Comparison of ENCODE assay signal across 8 cellular contexts in genomic region chr17:75940727-75941441, GRCh38. TPM values are rescaled to one million over a fixed set of nuclear protein-coding genes. Genes with fewer than 3 reads are reported as not detected.
DNase-seq lines count a peak whose midpoint lies in the region; ATAC-seq and TF ChIP-seq lines count a peak whose summit lies in the region.

FBF1 (minus strand) TSS chr17:75941042; CDS start chr17:75938149, 2,893 bp downstream.

- peak within 1 kb of the TSS; percentile 72 for H3K27ac ChIP-seq in CD8-positive, alpha-beta T cell (ENCODE audit: low read depth, low read length)

- H3K4me3 ChIP-seq in CD8-positive, alpha-beta T cell (ENCODE audit: low read depth, low read length), result peak within 1 kb of the TSS; percentile 84

- no peaks in the 10 kb centered on the region for H3K27me3 ChIP-seq in CD8-positive, alpha-beta T cell (ENCODE audit: insufficient read depth, low read length)

- H3K9me3 Mint-ChIP-seq in CD8-positive, alpha-beta T cell, result no peaks in the 10 kb centered on the region

- POLR2A ChIA-PET in CD8-positive, alpha-beta T cell (lab: Charles Lee), result interaction anchor here (0.6 to 1.6 kb wide), 10 partner anchors 9 to 250 kb away, joined by 3 to 5 read pairs (median 4); partner anchors contain the start of genes ACOX1, MRPL38 and TRIM47

- H3K27me3 Mint-ChIP-seq in CD8-positive, alpha-beta T cell (ENCODE audit: low read depth), result no peaks in the 10 kb centered on the region

- H3K4me1 ChIP-seq in CD8-positive, alpha-beta T cell (ENCODE audit: insufficient read depth, low read length), result peaks cover 15% of the 10 kb centered on the region

- H3K36me3 Mint-ChIP-seq in CD8-positive, alpha-beta T cell, result peaks cover 7% of the 10 kb centered on the region

- no peak for TF ChIP-seq CTCF in CD8-positive, alpha-beta T cell (IDR thresholded peaks at IDR 0.05)

- peak; percentile 64 to 90 (median 83) for DNase-seq in CD8-positive, alpha-beta T cell
- peak; percentile 95 for DNase-seq in HT-29 (ENCODE audit: low spot score)
- peak; percentile 88 for DNase-seq in NK-92 treated with Interleukin-12 subunit alpha and Interleukin-12 subunit beta, amount 100 ng/mL, for 24 hours (lab: John Stamatoyannopoulos, UW)
- peak; percentile 94 for DNase-seq in activated CD8-positive, alpha-beta memory T cell treated with anti-CD3 and anti-CD28 coated beads for 24 hours
- DNase-seq in effector CD4-positive, alpha-beta T cell, result peak; percentile 86
- DNase-seq in lung microvascular endothelial cell (ENCODE audit: low read depth in 2 of 2), result peak; percentile 94 to 95
- DNase-seq in stimulated activated CD4-positive, alpha-beta T cell treated with anti-CD3 and anti-CD28 coated beads, TNF-alpha, amount 100 ng/mL, for 4 hours (ENCODE audit: low read depth in 3 of 3), result peak; percentile 75 to 83 (median 79)

- CTCF ChIA-PET in CD8-positive, alpha-beta T cell (lab: Charles Lee), result no interaction called here

- peak within 1 kb of the TSS; percentile 86 for H3K27ac Mint-ChIP-seq in CD8-positive, alpha-beta T cell

- intact Hi-C loops in CD8-positive, alpha-beta T cell (cut with DNase I, micrococcal nuclease), result loop anchor here (1.0 to 2.0 kb wide), 5 partner anchors 37 to 86 kb away; partner anchors contain the start of genes ACOX1 (in 2 of the 2), MRPL38 (in 2 of the 2), TEN1 (in 2 of the 2) and WBP2 (in 2 of the 2)

- peak within 1 kb of the TSS; percentile 91 for H3K4me3 Mint-ChIP-seq in CD8-positive, alpha-beta T cell

- peak; percentile 99 for ATAC-seq in CD8-positive, alpha-beta T cell
- ATAC-seq in GM19468 (IDR thresholded peaks at IDR 0.05; ENCODE audit: extremely low read depth, unreplicated experiment), result peak; percentile 87

- peaks cover 13% of the 10 kb centered on the region for H3K4me1 Mint-ChIP-seq in CD8-positive, alpha-beta T cell (ENCODE audit: low read depth)

- no peaks in the 10 kb centered on the region for H3K9me3 ChIP-seq in CD8-positive, alpha-beta T cell (ENCODE audit: low read length)

- H3K36me3 ChIP-seq in CD8-positive, alpha-beta T cell (ENCODE audit: insufficient read depth, low read length), result no peaks in the 10 kb centered on the region

RNA-seq across cellular contexts. Expression of gene FBF1, which starts in this region (rescaled TPM):
- total RNA-seq in CD8-positive, alpha-beta T cell, result 10 to 100 TPM; 18.6 to 21.1 TPM
- total RNA-seq in HT-29 (2014; rRNA removed; shearing (Covaris generic)), result 7.4 and 13.1 TPM in 2 replicates
- total RNA-seq in lung microvascular endothelial cell, result 3.1 and 3.8 TPM in 2 replicates

Comparison
In these comparisons a context has a peak if more than half of its experiments do, and no peak if none do; other contexts are left out.
1. Peak in every context shown above with its lines: DNase-seq, ATAC-seq, H3K4me3 ChIP-seq and H3K27ac ChIP-seq.